Comparison of ENCODE assay signal across 8 cellular contexts in genomic region chr7:44880317-44881018, GRCh38. TPM values are rescaled to one million over a fixed set of nuclear protein-coding genes. Genes with fewer than 3 reads are reported as not detected.
A peak's percentile ranks its signal among the peaks of the same experiment; 100 is the strongest.
DNase-seq lines count a peak whose midpoint lies in the region; ATAC-seq and TF ChIP-seq lines count a peak whose summit lies in the region.

No MANE protein-coding gene starts in this region.

- intact Hi-C loops in naive thymus-derived CD4-positive, alpha-beta T cell (cut with micrococcal nuclease): no loop called here

- CTCF ChIA-PET in naive thymus-derived CD4-positive, alpha-beta T cell (lab: Charles Lee): interaction anchor here (2.2 kb wide), 1 partner anchor 23 kb away, joined by 5 read pairs; no protein-coding TSS in a partner anchor

- no peak for DNase-seq in HFF-Myc (ENCODE audit: extremely low read depth, low read depth)
- DNase-seq in adipocyte (ENCODE audit: low read depth): no peak
- no peak for DNase-seq in naive thymus-derived CD4-positive, alpha-beta T cell
- DNase-seq in globus pallidus (ENCODE audit: low spot score): no peak
- DNase-seq in SW 1271 (lab: John Stamatoyannopoulos, UW): no peak
- DNase-seq in hypothalamus (lab: John Stamatoyannopoulos, UW): no peak

- H3K9ac ChIP-seq in BLaER1 (peak overlapping the region; percentile 39; the same call in 1 of the 2 replicates), adipocyte (ENCODE audit: low read length) (peak overlapping the region; percentile 63)

- H3K4me3 ChIP-seq in BLaER1: peak overlapping the region; percentile 99
- peak overlapping the region; percentile 76 for H3K4me3 ChIP-seq in HFF-Myc (replicated peaks; ENCODE audit: low read depth, low read length)
- peak overlapping the region; percentile 94 for H3K4me3 ChIP-seq in adipocyte (ENCODE audit: low read length)
- H3K4me3 ChIP-seq in naive thymus-derived CD4-positive, alpha-beta T cell (ENCODE audit: low read length): no peak overlapping the region

- H3K27me3 Mint-ChIP-seq in naive thymus-derived CD4-positive, alpha-beta T cell: no peaks in the 10 kb centered on the region

- H4K20me1 ChIP-seq in BLaER1: peaks cover 86% of the 10 kb centered on the region

- no peaks in the 10 kb centered on the region for H3K27me3 ChIP-seq in BLaER1
- no peaks in the 10 kb centered on the region for H3K27me3 ChIP-seq in adipocyte (replicated peaks; ENCODE audit: control insufficient read depth, insufficient read depth, low read length)
- H3K27me3 ChIP-seq in naive thymus-derived CD4-positive, alpha-beta T cell (ENCODE audit: control insufficient read depth in 2 of 2, insufficient read depth in 2 of 2, low read length in 2 of 2): no peaks in the 10 kb centered on the region

- TF ChIP-seq CTCF in HFF-Myc (IDR thresholded peaks at IDR 0.05; ENCODE audit: low read depth, low read length, missing control alignments): no peak

- peaks cover 0 to 91% (median 35%) of the 10 kb centered on the region in 11 donors for H3K9me3 Mint-ChIP-seq in naive thymus-derived CD4-positive, alpha-beta T cell

- peak overlapping the region in 7 of 10 donors; percentile 5 to 83 (median 32) for H3K4me3 Mint-ChIP-seq in naive thymus-derived CD4-positive, alpha-beta T cell

- no peak for ATAC-seq in naive thymus-derived CD4-positive, alpha-beta T cell
- ATAC-seq in GM21737 (IDR thresholded peaks at IDR 0.05; ENCODE audit: unreplicated experiment): no peak

- peaks cover 0 to 33% (median 25%) of the 10 kb centered on the region in 5 donors for H3K36me3 Mint-ChIP-seq in naive thymus-derived CD4-positive, alpha-beta T cell

- POLR2A ChIA-PET in naive thymus-derived CD4-positive, alpha-beta T cell (lab: Charles Lee): interaction anchor here (0.6 to 1.3 kb wide), 4 partner anchors 14 to 99 kb away, joined by 3 to 4 read pairs (median 3); partner anchors contain the start of gene MYO1G

- peak overlapping the region; percentile 88 for H3K4me2 ChIP-seq in BLaER1

- H3K4me1 ChIP-seq in BLaER1: peaks cover 49% of the 10 kb centered on the region
- H3K4me1 ChIP-seq in adipocyte (ENCODE audit: control insufficient read depth, insufficient read depth, low read length): peaks cover 60% of the 10 kb centered on the region
- H3K4me1 ChIP-seq in naive thymus-derived CD4-positive, alpha-beta T cell (ENCODE audit: control insufficient read depth in 2 of 2, insufficient read depth in 2 of 2, low read length in 2 of 2): peaks cover 19 to 39% of the 10 kb centered on the region in 2 donors

- peaks cover 0 to 57% (median 42%) of the 10 kb centered on the region in 7 donors for H3K4me1 Mint-ChIP-seq in naive thymus-derived CD4-positive, alpha-beta T cell

- H3K27ac Mint-ChIP-seq in naive thymus-derived CD4-positive, alpha-beta T cell: peak overlapping the region in 3 of 9 donors; percentile 11 to 73 (median 28)

- H3K27ac ChIP-seq in BLaER1: no peak overlapping the region
- H3K27ac ChIP-seq in naive thymus-derived CD4-positive, alpha-beta T cell (ENCODE audit: low read depth, low read length): no peak overlapping the region

- no peaks in the 10 kb centered on the region for H3K9me3 ChIP-seq in BLaER1
- H3K9me3 ChIP-seq in adipocyte (ENCODE audit: control insufficient read depth, low read length): no peaks in the 10 kb centered on the region
- peaks cover 6 to 30% (median 18%) of the 10 kb centered on the region in 3 experiments for H3K9me3 ChIP-seq in naive thymus-derived CD4-positive, alpha-beta T cell (ENCODE audit: control insufficient read depth in 2 of 3, low read length in 3 of 3)

- H3K36me3 ChIP-seq in BLaER1: peaks cover 27% of the 10 kb centered on the region
- H3K36me3 ChIP-seq in adipocyte (ENCODE audit: control insufficient read depth, insufficient read depth, low read length, severe bottlenecking): peaks cover 6% of the 10 kb centered on the region
- H3K36me3 ChIP-seq in naive thymus-derived CD4-positive, alpha-beta T cell (ENCODE audit: control insufficient read depth in 2 of 3, insufficient read depth in 3 of 3, low read length in 3 of 3): peaks cover 0 to 3% (median 0%) of the 10 kb centered on the region in 3 experiments

RNA-seq across cellular contexts. Expression of gene PURB, which starts 4.9 kb away (rescaled TPM):
- total RNA-seq in naive thymus-derived CD4-positive, alpha-beta T cell: 10 to 100 TPM; 16.5 to 30.5 (median 23.3) TPM
- polyA plus RNA-seq in naive thymus-derived CD4-positive, alpha-beta T cell: 1 to 10 TPM; 1.7 to 2.8 TPM

RNA-seq across cellular contexts. Expression of gene H2AZ2, which starts 32.6 kb away (rescaled TPM):
- total RNA-seq in naive thymus-derived CD4-positive, alpha-beta T cell: 100 to 1,000 TPM; 141 to 284 (median 143) TPM
- polyA plus RNA-seq in naive thymus-derived CD4-positive, alpha-beta T cell: 100 to 1,000 TPM; 202 to 252 TPM
